Comparison of ENCODE assay signal across 19 cellular contexts in the genomic region with DNA sequence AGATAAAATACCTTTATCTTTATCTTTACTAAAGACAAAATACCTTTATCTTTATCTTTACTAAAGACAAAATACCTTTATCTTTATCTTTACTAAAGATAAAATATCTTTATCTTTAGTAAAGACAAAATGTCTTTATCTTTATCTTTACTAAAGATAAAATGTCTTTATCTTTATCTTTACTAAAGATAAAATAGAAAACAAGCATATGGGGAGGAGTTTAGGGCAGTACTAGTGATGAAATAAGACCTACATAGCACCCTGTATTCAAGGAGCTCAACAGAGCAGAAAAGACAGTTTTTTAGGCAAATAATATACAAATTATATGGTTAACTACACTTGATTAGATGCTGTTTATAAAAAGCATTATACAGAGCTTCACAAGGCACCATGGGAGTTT. TPM values are rescaled to one million over a fixed set of nuclear protein-coding genes. Genes with fewer than 3 reads are reported as not detected.
DNase-seq lines count a peak whose midpoint lies in the region; ATAC-seq, FAIRE-seq and TF ChIP-seq lines count a peak whose summit lies in the region.
"Had no signal": no experiment of that assay in that cellular context is flagged by ENCODE, and none has a peak within 500 bp of the region (broad histone marks: within the 10 kb centered on the region; RNA-seq: fewer than 3 reads in every experiment).

No MANE protein-coding gene starts in this region.

- no peak for ATAC-seq in CD4-positive, CD25-positive, alpha-beta regulatory T cell (ENCODE audit: low read depth in 2 of 2)

- no peaks in the 10 kb centered on the region for H3K9me3 Mint-ChIP-seq in CD4-positive, CD25-positive, alpha-beta regulatory T cell
- H3K9me3 Mint-ChIP-seq: IgD-negative memory B cell had no signal

- peaks cover 53% of the 10 kb centered on the region for H3K4me1 ChIP-seq in CD4-positive, CD25-positive, alpha-beta regulatory T cell (ENCODE audit: control insufficient read depth, insufficient read depth, low read length, poor library complexity, severe bottlenecking)
- H3K4me1 ChIP-seq in Loucy (ENCODE audit: insufficient read depth, low read length, poor library complexity, severe bottlenecking) (peaks cover 49% of the 10 kb centered on the region), neutrophil (ENCODE audit: control insufficient read depth in 1 of 2, insufficient read depth in 1 of 2, low read depth in 1 of 2, low read length in 1 of 2) (peaks cover 58 to 59% of the 10 kb centered on the region in 2 experiments)

- intact Hi-C loops in dorsolateral prefrontal cortex (cut with DNase I): no loop called here

- no peaks in the 10 kb centered on the region for H3K36me3 ChIP-seq in CD4-positive, CD25-positive, alpha-beta regulatory T cell (ENCODE audit: control insufficient read depth, insufficient read depth, low read length)
- H3K36me3 ChIP-seq in Loucy (ENCODE audit: insufficient read depth, low read length) (no peaks in the 10 kb centered on the region), neutrophil (peaks cover 45% of the 10 kb centered on the region)
- H3K36me3 ChIP-seq: BE2C had no signal

- H4K20me1 ChIP-seq in Loucy (ENCODE audit: insufficient read depth, low read length, poor library complexity, severe bottlenecking): no peaks in the 10 kb centered on the region

- H3K9me2 ChIP-seq in Loucy (replicated peaks; ENCODE audit: low read depth, low read length): no peaks in the 10 kb centered on the region
- H3K9me2 ChIP-seq: SK-N-SH had no signal

- FAIRE-seq in colon (lab: Jason Lieb, UNC): peak; percentile 62

- H3K27ac Mint-ChIP-seq in CD4-positive, CD25-positive, alpha-beta regulatory T cell: peak overlapping the region in 1 of 3 donors; percentile 85
- H3K27ac Mint-ChIP-seq: IgD-negative memory B cell had no signal

- H3K9me3 ChIP-seq in CD4-positive, CD25-positive, alpha-beta regulatory T cell (ENCODE audit: control insufficient read depth in 2 of 2, low read length in 2 of 2): no peaks in the 10 kb centered on the region
- H3K9me3 ChIP-seq in Loucy (ENCODE audit: insufficient read depth, low read depth, low read length) (no peaks in the 10 kb centered on the region), neutrophil (no peaks in the 10 kb centered on the region)
- H3K9me3 ChIP-seq: BE2C, SK-N-SH had no signal

- H3K4me3 Mint-ChIP-seq in CD4-positive, CD25-positive, alpha-beta regulatory T cell: no peak overlapping the region

- no peak overlapping the region; the same call in 1 of the 2 replicates for H2AFZ ChIP-seq in Loucy (ENCODE audit: low read length)

- no peak overlapping the region for H3K4me3 ChIP-seq in CD4-positive, CD25-positive, alpha-beta regulatory T cell (ENCODE audit: low read depth, low read length)
- no peak overlapping the region for H3K4me3 ChIP-seq in Loucy (ENCODE audit: low read length, poor library complexity, severe bottlenecking)
- H3K4me3 ChIP-seq in neutrophil (ENCODE audit: low read depth in 1 of 2, low read length in 1 of 2): no peak overlapping the region
- H3K4me3 ChIP-seq in dorsolateral prefrontal cortex: no peak overlapping the region

- H3K27me3 Mint-ChIP-seq in CD4-positive, CD25-positive, alpha-beta regulatory T cell: no peaks in the 10 kb centered on the region

- no peak for DNase-seq in CD4-positive, CD25-positive, alpha-beta regulatory T cell
- DNase-seq in globus pallidus (ENCODE audit: low spot score) (no peak), dorsolateral prefrontal cortex (no peak), ecto neural progenitor cell (ENCODE audit: low spot score) (no peak)
- DNase-seq: BE2C, EL, Karpas-422, NCI-H1417 treated with DMSO at 0.1 percent for 48 hours, NCI-H187, NCI-H446 treated with DMSO at 0.1 percent for 48 hours, SIG-M5, SK-N-SH had no signal

- no peaks in the 10 kb centered on the region for H3K79me2 ChIP-seq in Loucy (ENCODE audit: insufficient read depth, low read length)

- H3K36me3 Mint-ChIP-seq in CD4-positive, CD25-positive, alpha-beta regulatory T cell: no peaks in the 10 kb centered on the region
- H3K36me3 Mint-ChIP-seq: IgD-negative memory B cell had no signal

- peaks cover 23 to 57% (median 39%) of the 10 kb centered on the region in 4 donors for H3K4me1 Mint-ChIP-seq in CD4-positive, CD25-positive, alpha-beta regulatory T cell

- no peak overlapping the region for H3K9ac ChIP-seq in Loucy (ENCODE audit: low read depth, low read length, poor library complexity, severe bottlenecking)
- H3K9ac ChIP-seq: SK-N-SH had no signal

- peak overlapping the region; percentile 55 for H3K4me2 ChIP-seq in Loucy (ENCODE audit: low read depth, low read length, poor library complexity, severe bottlenecking)
- H3K4me2 ChIP-seq: SK-N-SH had no signal

- TF ChIP-seq CTCF in Loucy (conservative IDR thresholded peaks at IDR 0.05; ENCODE audit: low read length) (no peak), neutrophil (IDR thresholded peaks at IDR 0.05) (no peak), dorsolateral prefrontal cortex (IDR thresholded peaks at IDR 0.05 in 54 of 56, conservative IDR thresholded peaks at IDR 0.05 in 2 of 56; ENCODE audit: low read depth in 1 of 56, partially characterized antibody in 56 of 56) (no peak)

- H3K27ac ChIP-seq in CD4-positive, CD25-positive, alpha-beta regulatory T cell (ENCODE audit: insufficient read depth, low read length, poor library complexity, severe bottlenecking): peak overlapping the region; percentile 50
- H3K27ac ChIP-seq in neutrophil (peak overlapping the region; percentile 88), dorsolateral prefrontal cortex (no peak overlapping the region)

- no peaks in the 10 kb centered on the region for H3F3A ChIP-seq in Loucy (ENCODE audit: low read depth)

- no peaks in the 10 kb centered on the region for H3K27me3 ChIP-seq in CD4-positive, CD25-positive, alpha-beta regulatory T cell (ENCODE audit: control insufficient read depth, insufficient read depth, low read length)
- H3K27me3 ChIP-seq in Loucy (ENCODE audit: insufficient read depth, low read length, poor library complexity, severe bottlenecking) (no peaks in the 10 kb centered on the region), neutrophil (no peaks in the 10 kb centered on the region), dorsolateral prefrontal cortex (no peaks in the 10 kb centered on the region)
- H3K27me3 ChIP-seq: BE2C had no signal

RNA-seq across cellular contexts. Expression of gene ANKRD22, which starts 19.3 kb away (rescaled TPM):
- total RNA-seq in CD4-positive, CD25-positive, alpha-beta regulatory T cell: not detected
- polyA plus RNA-seq in CD4-positive, CD25-positive, alpha-beta regulatory T cell: under 1 TPM; 0.10 to 0.20 (median 0.18) TPM
- total RNA-seq in dorsolateral prefrontal cortex: 1 to 10 TPM in 29 of 120 experiments, under 1 TPM in 51, not detected in 40; 0.21 to 5.8 (median 0.75) TPM
- total RNA-seq: A673, H4 had no signal
- polyA plus RNA-seq: IgD-negative memory B cell had no signal

RNA-seq across cellular contexts. Expression of gene LIPM, which starts 29.8 kb away (rescaled TPM):
- total RNA-seq in CD4-positive, CD25-positive, alpha-beta regulatory T cell: not detected
- not detected for polyA plus RNA-seq in CD4-positive, CD25-positive, alpha-beta regulatory T cell
- not detected for total RNA-seq in dorsolateral prefrontal cortex
- total RNA-seq: A673, H4, MCF 10A had no signal
- polyA plus RNA-seq: IgD-negative memory B cell, SK-N-SH had no signal

RNA-seq across cellular contexts. Expression of gene STAMBPL1, which starts 47.7 kb away (rescaled TPM):
- 40.5 TPM for total RNA-seq in CD4-positive, CD25-positive, alpha-beta regulatory T cell
- polyA plus RNA-seq in CD4-positive, CD25-positive, alpha-beta regulatory T cell: 10 to 100 TPM; 12.2 to 15.3 (median 13.9) TPM
- total RNA-seq in dorsolateral prefrontal cortex: 10 to 100 TPM; 18.3 to 63.7 (median 43.9) TPM

Comparison
In these comparisons a context has a peak if more than half of its experiments do, and no peak if none do; other contexts are left out.
1. H3K27ac ChIP-seq: peak in CD4-positive, CD25-positive, alpha-beta regulatory T cell (single experiment) and neutrophil (single experiment); none in dorsolateral prefrontal cortex (0 of 59).